16 cellular contexts compared by ENCODE assay signal in the genomic region with DNA sequence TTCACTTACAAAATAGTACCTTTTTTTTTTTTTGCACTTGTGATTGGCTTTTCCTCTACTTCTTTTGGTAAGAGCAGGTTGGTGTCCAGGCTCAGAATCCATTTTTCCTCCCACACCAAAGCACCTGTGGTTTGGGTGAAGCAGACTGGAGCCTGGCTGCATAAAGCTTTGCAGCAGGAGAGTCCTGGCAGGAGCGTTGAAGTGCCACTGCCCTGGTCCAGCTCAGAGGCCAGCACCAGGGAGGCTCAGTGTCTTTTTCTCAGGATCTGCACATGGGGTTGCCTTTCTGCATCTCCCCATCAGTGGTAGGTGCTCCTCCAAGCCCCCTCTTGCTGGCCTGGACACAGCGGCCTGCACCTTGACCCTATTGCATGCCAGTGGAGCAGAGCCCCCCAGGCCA. TPM values are rescaled to one million over a fixed set of nuclear protein-coding genes. Genes with fewer than 3 reads are reported as not detected.
A peak's percentile ranks its signal among the peaks of the same experiment; 100 is the strongest.
DNase-seq lines count a peak whose midpoint lies in the region; ATAC-seq and TF ChIP-seq lines count a peak whose summit lies in the region.
"Not testable (repeated sequence)": the region's sequence is repeated elsewhere in the genome, so short reads cannot be mapped to it uniquely, and the experiment has no call there.
"Had no signal": no experiment of that assay in that cellular context is flagged by ENCODE, and none has a peak within 500 bp of the region (broad histone marks: within the 10 kb centered on the region; RNA-seq: fewer than 3 reads in every experiment).

No MANE protein-coding gene starts in this region.

- not testable (repeated sequence) for H3K4me3 ChIP-seq in upper lobe of right lung

- H3K4me1 ChIP-seq in upper lobe of right lung, result not testable (repeated sequence)

- not testable (repeated sequence) for H3K27me3 ChIP-seq in upper lobe of right lung

- H3K9me3 Mint-ChIP-seq in chondrocyte (ENCODE audit: low read depth), result not testable (repeated sequence)

- not testable (repeated sequence) for H3K4me3 Mint-ChIP-seq in chondrocyte (ENCODE audit: unreplicated experiment)

- not testable (repeated sequence) for ATAC-seq in upper lobe of right lung

- not testable (repeated sequence) for H3K36me3 Mint-ChIP-seq in chondrocyte (ENCODE audit: low read depth)

- not testable (repeated sequence) for H3K9me3 ChIP-seq in upper lobe of right lung

- not testable (repeated sequence) for H3K27ac ChIP-seq in upper lobe of right lung

- TF ChIP-seq CTCF in chondrocyte (IDR thresholded peaks at IDR 0.05); upper lobe of right lung (IDR thresholded peaks at IDR 0.05): not testable (repeated sequence)

- H3K27ac Mint-ChIP-seq in chondrocyte (ENCODE audit: unreplicated experiment), result not testable (repeated sequence)

- DNase-seq in activated CD8-positive, alpha-beta memory T cell treated with anti-CD3 and anti-CD28 coated beads, Interleukin-2, amount 50 U/mL, for 48 hours, result peak; percentile 47
- DNase-seq in activated effector memory CD4-positive, alpha-beta T cell treated with anti-CD3 and anti-CD28 coated beads, Interleukin-2, amount 50 U/mL, for 16 hours, result peak; percentile 61
- DNase-seq in chondrocyte (ENCODE audit: low spot score), result peak; percentile 34
- peak; percentile 3 for DNase-seq in dedifferentiated amniotic fluid mesenchymal stem cell (ENCODE audit: extremely low spot score)
- peak; percentile 0 for DNase-seq in fibroblast of gingiva (ENCODE audit: low read depth)
- DNase-seq in mesenteric fat pad (ENCODE audit: low spot score), result peak; percentile 64
- DNase-seq in upper lobe of right lung, result peak; percentile 54

- not testable (repeated sequence) for H3K36me3 ChIP-seq in upper lobe of right lung

- H3K27me3 Mint-ChIP-seq in chondrocyte (ENCODE audit: low read depth), result not testable (repeated sequence)

- not testable (repeated sequence) for H3K4me1 Mint-ChIP-seq in chondrocyte (ENCODE audit: low read depth)

- intact Hi-C loops in upper lobe of right lung (cut with DNase I), result not testable (repeated sequence)

RNA-seq across cellular contexts. Expression of a gene that starts 1.7 kb away (rescaled TPM):
- not detected in 3 replicates for total RNA-seq in chondrocyte
- not detected for total RNA-seq in mesenteric fat pad
- not detected for total RNA-seq in upper lobe of right lung
- total RNA-seq: A673; B cell; Caco-2; Calu3; CD4-positive, alpha-beta memory T cell; CD4-positive, alpha-beta T cell; CD4-positive, CD25-positive, alpha-beta regulatory T cell; CD8-positive, alpha-beta memory T cell; CD8-positive, alpha-beta T cell had no signal

Comparison
In these comparisons a context has a peak if more than half of its experiments do, and no peak if none do; other contexts are left out.
1. DNase-seq: peak in every context shown above with its lines; median percentile 64 in mesenteric fat pad; 61 in activated effector memory CD4-positive, alpha-beta T cell treated with anti-CD3 and anti-CD28 coated beads, Interleukin-2, amount 50 U/mL, for 16 hours; 54 in upper lobe of right lung; 47 in activated CD8-positive, alpha-beta memory T cell treated with anti-CD3 and anti-CD28 coated beads, Interleukin-2, amount 50 U/mL, for 48 hours; 34 in chondrocyte; 3 in dedifferentiated amniotic fluid mesenchymal stem cell; 0 in fibroblast of gingiva.